In genomic region chrX:110317079-110317819, GRCh38 we compare ENCODE assay signal across 8 cellular contexts. TPM values are rescaled to one million over a fixed set of nuclear protein-coding genes. Genes with fewer than 3 reads are reported as not detected.
DNase-seq lines count a peak whose midpoint lies in the region; ATAC-seq and TF ChIP-seq lines count a peak whose summit lies in the region.

No MANE protein-coding gene starts in this region.

- peak overlapping the region; percentile 71 for H3K4me3 ChIP-seq in astrocyte of the spinal cord (ENCODE audit: low read depth, low read length)
- peak overlapping the region; percentile 84 for H3K4me3 ChIP-seq in iPS-20b (ENCODE audit: low read length)
- H3K4me3 ChIP-seq in smooth muscle cell = peak overlapping the region; percentile 74

- in situ Hi-C loops in astrocyte of the spinal cord (cut with HindIII; ENCODE audit: low sequenced_read_pairs) = no loop called here

- no peak for TF ChIP-seq CTCF in astrocyte of the spinal cord (IDR thresholded peaks at IDR 0.05; ENCODE audit: low read depth, low read length)
- no peak for TF ChIP-seq CTCF in smooth muscle cell (IDR thresholded peaks at IDR 0.05; ENCODE audit: borderline replicate concordance, insufficient read depth, poor library complexity, severe bottlenecking)

- H3K9me3 ChIP-seq in iPS-20b (ENCODE audit: insufficient read depth, low read depth, low read length) (no peaks in the 10 kb centered on the region), smooth muscle cell (replicated peaks; ENCODE audit: low read depth) (no peaks in the 10 kb centered on the region)

- peak overlapping the region; percentile 88 for H3K4me2 ChIP-seq in smooth muscle cell

- peak; percentile 52 for DNase-seq in NCI-H748 (lab: John Stamatoyannopoulos, UW; ENCODE audit: unreplicated experiment)
- DNase-seq in NCI-H748 treated with DMSO at 0.1 percent for 48 hours (lab: John Stamatoyannopoulos, UW) = no peak
- peak; percentile 39 for DNase-seq in SW480 (ENCODE audit: low spot score)
- no peak for DNase-seq in astrocyte of the spinal cord (ENCODE audit: low read depth, low spot score)
- peak; percentile 7 for DNase-seq in smooth muscle cell (lab: John Stamatoyannopoulos, UW; ENCODE audit: unreplicated experiment)

- ATAC-seq in HG03039 (IDR thresholded peaks at IDR 0.05; ENCODE audit: unreplicated experiment) = peak; percentile 15
- ATAC-seq in GM18520 (IDR thresholded peaks at IDR 0.05; ENCODE audit: unreplicated experiment) = no peak

- H3K36me3 ChIP-seq in iPS-20b (ENCODE audit: insufficient read depth, low read depth, low read length) = no peaks in the 10 kb centered on the region
- H3K36me3 ChIP-seq in smooth muscle cell (ENCODE audit: low read depth) = no peaks in the 10 kb centered on the region

- 48% methylated on average over 32 of the region's 40 CpGs for WGBS in smooth muscle cell (ENCODE audit: low lambda C conversion rate)

- peak overlapping the region; percentile 76 for H2AFZ ChIP-seq in smooth muscle cell (ENCODE audit: low read depth)

- H3K4me1 ChIP-seq in iPS-20b (ENCODE audit: insufficient read depth, low read length) = peaks cover 26% of the 10 kb centered on the region; the same call in 1 of the 2 replicates
- peaks cover 14% of the 10 kb centered on the region for H3K4me1 ChIP-seq in smooth muscle cell (ENCODE audit: low read depth)

- no peaks in the 10 kb centered on the region for H3F3A ChIP-seq in smooth muscle cell (ENCODE audit: low read depth)

- H4K20me1 ChIP-seq in smooth muscle cell (ENCODE audit: low read depth) = peaks cover 19% of the 10 kb centered on the region

- H3K79me2 ChIP-seq in smooth muscle cell (ENCODE audit: low read depth) = peaks cover 43% of the 10 kb centered on the region

- H3K27ac ChIP-seq in iPS-20b (ENCODE audit: low read length) (no peak overlapping the region), smooth muscle cell (ENCODE audit: low read depth) (peak overlapping the region; percentile 54)

- H3K9ac ChIP-seq in iPS-20b (ENCODE audit: low read depth, low read length) (peak overlapping the region; percentile 82), smooth muscle cell (ENCODE audit: low read depth) (peak overlapping the region; percentile 75)

- H3K27me3 ChIP-seq in iPS-20b (ENCODE audit: insufficient read depth, low read length) (no peaks in the 10 kb centered on the region), smooth muscle cell (ENCODE audit: low read depth) (no peaks in the 10 kb centered on the region)

RNA-seq across cellular contexts. Expression of gene AMMECR1, which starts 0.6 kb away (rescaled TPM):
- total RNA-seq in smooth muscle cell = 19.6 and 20.9 TPM in 2 replicates
- 5.5 and 11.2 TPM in 2 replicates for polyA plus RNA-seq in smooth muscle cell

RNA-seq across cellular contexts. Expression of gene RTL9, which starts 41.4 kb away (rescaled TPM):
- 0.18 and 0.49 TPM in 2 replicates for total RNA-seq in smooth muscle cell
- 0.21 TPM in 1 of 2 replicates, not detected in the other for polyA plus RNA-seq in smooth muscle cell

Comparison
In these comparisons a context has a peak if more than half of its experiments do, and no peak if none do; other contexts are left out.
1. DNase-seq: peak in NCI-H748 (single experiment), SW480 (single experiment) and smooth muscle cell (single experiment); none in NCI-H748 treated with DMSO at 0.1 percent for 48 hours (single experiment) and astrocyte of the spinal cord (single experiment).
2. Peak in every context shown above with its lines, with median percentiles within 50 percentile points of each other: H3K4me3 ChIP-seq.